In genomic region chr12:84355561-84355960, GRCh38 we compare ENCODE assay signal across 22 cellular contexts.
DNase-seq lines count a peak whose midpoint lies in the region; ATAC-seq, FAIRE-seq and TF ChIP-seq lines count a peak whose summit lies in the region.
"Had no signal": no experiment of that assay in that cellular context is flagged by ENCODE, and none has a peak within 500 bp of the region (broad histone marks: within the 10 kb centered on the region; RNA-seq: fewer than 3 reads in every experiment).

No MANE protein-coding gene starts in this region.

- no peaks in the 10 kb centered on the region for H3K4me1 ChIP-seq in right atrium auricular region

- H3K36me3 ChIP-seq in right atrium auricular region: no peaks in the 10 kb centered on the region
- no peaks in the 10 kb centered on the region for H3K36me3 ChIP-seq in bronchial epithelial cell (ENCODE audit: control insufficient read depth, insufficient read depth, low read length)

- no peak overlapping the region for H3K4me3 ChIP-seq in right atrium auricular region
- no peak overlapping the region for H3K4me3 ChIP-seq in bronchial epithelial cell (ENCODE audit: low read depth, low read length)

- FAIRE-seq in bronchial epithelial cell (lab: Jason Lieb, UNC) (peak; percentile 32), HTR-8/SVneo (lab: Jason Lieb, UNC) (no peak)

- intact Hi-C loops in Right ventricle myocardium superior (cut with DNase I): no loop called here

- no peak overlapping the region for H3K27ac ChIP-seq in right atrium auricular region
- H3K27ac ChIP-seq: 22Rv1, C4-2B had no signal

- ATAC-seq in Right ventricle myocardium superior (ENCODE audit: poor library complexity) (no peak), omental fat pad (ENCODE audit: low FRiP score) (no peak)
- ATAC-seq: Panc1, Right ventricle myocardium inferior had no signal

- H3K9me3 ChIP-seq in right atrium auricular region: no peaks in the 10 kb centered on the region

- peak; percentile 2 for DNase-seq in DMS 273 (lab: John Stamatoyannopoulos, UW; ENCODE audit: unreplicated experiment)
- no peak for DNase-seq in DMS 273 treated with DMSO at 0.1 percent for 48 hours (lab: John Stamatoyannopoulos, UW)
- peak; percentile 18 for DNase-seq in right atrium auricular region (ENCODE audit: low spot score)
- DNase-seq in Right ventricle myocardium superior: no peak
- peak; percentile 61 for DNase-seq in bronchial epithelial cell (ENCODE audit: low read depth)
- no peak for DNase-seq in omental fat pad (ENCODE audit: low spot score)
- no peak for DNase-seq in HTR-8/SVneo (ENCODE audit: insufficient read length, low spot score)
- no peak for DNase-seq in HuH-7.5 (ENCODE audit: low spot score)
- DNase-seq: AML-193, GF-D8, H7, Kasumi-1, MM.1S, NCI-H1092 treated with DMSO at 0.1 percent for 48 hours, NCI-H1694 treated with DMSO at 0.1 percent for 48 hours, NCI-H510A, SW 1271, T-helper 2 cell had no signal

- TF ChIP-seq CTCF in right atrium auricular region (IDR thresholded peaks at IDR 0.05): no peak
- TF ChIP-seq CTCF in bronchial epithelial cell (IDR thresholded peaks at IDR 0.05; ENCODE audit: insufficient read depth, low read length, severe bottlenecking): no peak
- TF ChIP-seq CTCF in omental fat pad (IDR thresholded peaks at IDR 0.05): no peak

- no peaks in the 10 kb centered on the region for H3K27me3 ChIP-seq in right atrium auricular region
- H3K27me3 ChIP-seq in bronchial epithelial cell (ENCODE audit: control insufficient read depth, insufficient read depth, low read length): no peaks in the 10 kb centered on the region

Comparison
In these comparisons a context has a peak if more than half of its experiments do, and no peak if none do; other contexts are left out.
1. DNase-seq: peak in DMS 273 (single experiment), right atrium auricular region (single experiment) and bronchial epithelial cell (single experiment); none in DMS 273 treated with DMSO at 0.1 percent for 48 hours (single experiment), Right ventricle myocardium superior (single experiment), omental fat pad (single experiment), HTR-8/SVneo (single experiment) and HuH-7.5 (single experiment).